ENCODE assay signal across 7 cellular contexts in the genomic region with DNA sequence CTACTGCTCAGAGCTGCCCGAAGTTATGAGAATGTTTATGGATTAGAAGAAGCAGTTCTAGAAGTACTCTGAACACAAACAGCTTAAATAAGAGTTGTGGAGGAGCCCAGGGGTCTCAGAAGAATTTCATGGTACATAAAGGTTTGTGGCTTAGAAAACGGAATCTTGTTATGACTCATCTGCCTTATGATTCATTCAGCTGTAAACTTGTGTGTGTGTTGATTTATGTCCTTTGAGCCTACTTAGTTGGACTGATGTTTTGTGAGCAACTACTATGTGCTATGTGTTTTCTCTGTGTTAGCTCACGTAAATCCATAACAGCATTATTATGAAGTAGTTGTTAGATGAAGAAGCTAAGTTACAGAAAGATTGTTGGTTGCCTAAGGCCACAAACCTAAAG.
DNase-seq lines count a peak whose midpoint lies in the region; ATAC-seq and TF ChIP-seq lines count a peak whose summit lies in the region.

No MANE protein-coding gene starts in this region.

- peaks cover 12% of the 10 kb centered on the region for H3K4me1 Mint-ChIP-seq in stimulated activated memory B cell treated with anti-CD40 and anti-IgM and Interleukin-4, amounts not matched to agents 10 μg/mL and 1 μg/mL and 100 μg/mL, for 72 hours
- no peaks in the 10 kb centered on the region for H3K4me1 Mint-ChIP-seq in naive thymus-derived CD4-positive, alpha-beta T cell

- H3K4me3 Mint-ChIP-seq in stimulated activated memory B cell treated with anti-CD40 and anti-IgM and Interleukin-4, amounts not matched to agents 10 μg/mL and 1 μg/mL and 100 μg/mL, for 72 hours = no peak overlapping the region
- H3K4me3 Mint-ChIP-seq in naive thymus-derived CD4-positive, alpha-beta T cell = no peak overlapping the region

- no peak for TF ChIP-seq CTCF in lower lobe of right lung (IDR thresholded peaks at IDR 0.05)

- ATAC-seq in GM19438 (IDR thresholded peaks at IDR 0.05; ENCODE audit: low read depth, unreplicated experiment) (peak; percentile 74), HG03064 (IDR thresholded peaks at IDR 0.05; ENCODE audit: low read depth, unreplicated experiment) (peak; percentile 75), lower lobe of right lung (no peak)
- ATAC-seq in stimulated activated memory B cell treated with anti-CD40 and anti-IgM and Interleukin-4, amounts not matched to agents 10 μg/mL and 1 μg/mL and 100 μg/mL, for 72 hours = peak; percentile 66
- no peak for ATAC-seq in naive thymus-derived CD4-positive, alpha-beta T cell

- peak overlapping the region; percentile 56 for H3K27ac ChIP-seq in SJCRH30
- no peak overlapping the region for H3K27ac ChIP-seq in lower lobe of right lung
- no peak overlapping the region for H3K27ac ChIP-seq in naive thymus-derived CD4-positive, alpha-beta T cell (ENCODE audit: low read depth, low read length)

- no peaks in the 10 kb centered on the region for H3K27me3 ChIP-seq in SJCRH30
- no peaks in the 10 kb centered on the region for H3K27me3 ChIP-seq in lower lobe of right lung (ENCODE audit: low read depth)
- no peaks in the 10 kb centered on the region for H3K27me3 ChIP-seq in naive thymus-derived CD4-positive, alpha-beta T cell (ENCODE audit: control insufficient read depth in 2 of 2, insufficient read depth in 2 of 2, low read length in 2 of 2)

- intact Hi-C loops in lower lobe of right lung (cut with DNase I) = no loop called here
- intact Hi-C loops in naive thymus-derived CD4-positive, alpha-beta T cell (cut with micrococcal nuclease) = no loop called here

- H3K9me3 Mint-ChIP-seq in stimulated activated memory B cell treated with anti-CD40 and anti-IgM and Interleukin-4, amounts not matched to agents 10 μg/mL and 1 μg/mL and 100 μg/mL, for 72 hours = no peaks in the 10 kb centered on the region
- H3K9me3 Mint-ChIP-seq in naive thymus-derived CD4-positive, alpha-beta T cell = no peaks in the 10 kb centered on the region

- H3K27me3 Mint-ChIP-seq in stimulated activated memory B cell treated with anti-CD40 and anti-IgM and Interleukin-4, amounts not matched to agents 10 μg/mL and 1 μg/mL and 100 μg/mL, for 72 hours = no peaks in the 10 kb centered on the region
- no peaks in the 10 kb centered on the region for H3K27me3 Mint-ChIP-seq in naive thymus-derived CD4-positive, alpha-beta T cell

- H3K36me3 ChIP-seq in SJCRH30 (no peaks in the 10 kb centered on the region), lower lobe of right lung (no peaks in the 10 kb centered on the region)
- no peaks in the 10 kb centered on the region for H3K36me3 ChIP-seq in naive thymus-derived CD4-positive, alpha-beta T cell (ENCODE audit: control insufficient read depth in 2 of 3, insufficient read depth in 3 of 3, low read length in 3 of 3)

- CTCF ChIA-PET in naive thymus-derived CD4-positive, alpha-beta T cell (lab: Charles Lee) = interaction anchor here (1.5 kb wide), 1 partner anchor 11 kb away, joined by 6 read pairs; no protein-coding TSS in a partner anchor

- POLR2A ChIA-PET in naive thymus-derived CD4-positive, alpha-beta T cell (lab: Charles Lee) = no interaction called here

- no peaks in the 10 kb centered on the region for H3K36me3 Mint-ChIP-seq in stimulated activated memory B cell treated with anti-CD40 and anti-IgM and Interleukin-4, amounts not matched to agents 10 μg/mL and 1 μg/mL and 100 μg/mL, for 72 hours
- H3K36me3 Mint-ChIP-seq in naive thymus-derived CD4-positive, alpha-beta T cell = no peaks in the 10 kb centered on the region

- no peak overlapping the region for H3K27ac Mint-ChIP-seq in stimulated activated memory B cell treated with anti-CD40 and anti-IgM and Interleukin-4, amounts not matched to agents 10 μg/mL and 1 μg/mL and 100 μg/mL, for 72 hours
- no peak overlapping the region for H3K27ac Mint-ChIP-seq in naive thymus-derived CD4-positive, alpha-beta T cell

- DNase-seq in SJCRH30 (peak; percentile 17 to 55), DMS153 treated with DMSO at 0.1 percent for 48 hours (lab: John Stamatoyannopoulos, UW; ENCODE audit: unreplicated experiment) (no peak), lower lobe of right lung (no peak)
- no peak for DNase-seq in naive thymus-derived CD4-positive, alpha-beta T cell

- H3K9me3 ChIP-seq in SJCRH30 (replicated peaks) (no peaks in the 10 kb centered on the region), lower lobe of right lung (no peaks in the 10 kb centered on the region)
- H3K9me3 ChIP-seq in naive thymus-derived CD4-positive, alpha-beta T cell (ENCODE audit: control insufficient read depth in 2 of 3, low read length in 3 of 3) = no peaks in the 10 kb centered on the region

- H3K4me1 ChIP-seq in SJCRH30 (peaks cover 57% of the 10 kb centered on the region), lower lobe of right lung (no peaks in the 10 kb centered on the region)
- H3K4me1 ChIP-seq in naive thymus-derived CD4-positive, alpha-beta T cell (ENCODE audit: control insufficient read depth in 2 of 2, insufficient read depth in 2 of 2, low read length in 2 of 2) = no peaks in the 10 kb centered on the region

- H3K4me3 ChIP-seq in SJCRH30 = no peak overlapping the region
- H3K4me3 ChIP-seq in lower lobe of right lung = no peak overlapping the region
- H3K4me3 ChIP-seq in naive thymus-derived CD4-positive, alpha-beta T cell (ENCODE audit: low read length) = no peak overlapping the region

Comparison
In these comparisons a context has a peak if more than half of its experiments do, and no peak if none do; other contexts are left out.
1. ATAC-seq: peak in GM19438 (single experiment), HG03064 (single experiment) and stimulated activated memory B cell treated with anti-CD40 and anti-IgM and Interleukin-4, amounts not matched to agents 10 μg/mL and 1 μg/mL and 100 μg/mL, for 72 hours (single experiment); none in lower lobe of right lung (0 of 2) and naive thymus-derived CD4-positive, alpha-beta T cell (single experiment).
2. DNase-seq: peak in SJCRH30 (2 of 2); none in DMS153 treated with DMSO at 0.1 percent for 48 hours (single experiment), lower lobe of right lung (single experiment) and naive thymus-derived CD4-positive, alpha-beta T cell (0 of 9).